12 cellular contexts compared by ENCODE assay signal in the genomic region with DNA sequence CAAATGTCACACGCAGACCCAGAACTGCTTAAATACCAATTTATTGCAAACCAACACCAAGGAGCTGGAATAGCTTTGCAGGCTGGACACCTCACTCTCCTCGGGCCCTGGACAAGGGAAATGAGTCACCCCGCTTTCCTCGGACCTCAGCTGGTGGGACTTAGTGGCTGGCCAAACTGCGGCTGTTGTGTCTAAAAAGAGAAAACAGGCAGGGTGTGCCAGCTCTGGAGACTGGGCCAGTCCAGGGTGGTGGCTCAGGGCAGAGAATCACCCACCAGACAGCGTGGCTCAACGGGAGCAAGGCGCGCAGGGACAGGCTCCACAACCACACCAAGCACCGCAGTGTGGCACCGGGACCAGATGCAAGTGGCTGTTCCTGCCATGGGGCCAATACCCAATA. TPM values are rescaled to one million over a fixed set of nuclear protein-coding genes. Genes with fewer than 3 reads are reported as not detected.
DNase-seq lines count a peak whose midpoint lies in the region; ATAC-seq, FAIRE-seq and TF ChIP-seq lines count a peak whose summit lies in the region.
"Had no signal": no experiment of that assay in that cellular context is flagged by ENCODE, and none has a peak within 500 bp of the region (broad histone marks: within the 10 kb centered on the region; RNA-seq: fewer than 3 reads in every experiment).

No MANE protein-coding gene starts in this region.

- DNase-seq in AG04449 (ENCODE audit: low read depth, low spot score) (peak; percentile 24), MG63 (peak; percentile 91), dedifferentiated amniotic fluid mesenchymal stem cell (ENCODE audit: extremely low spot score) (peak; percentile 23), medulla oblongata (ENCODE audit: extremely low spot score) (peak; percentile 44), GDM1 (lab: John Stamatoyannopoulos, UW) (no peak), NCI-H187 (lab: John Stamatoyannopoulos, UW) (no peak), HepG2 (ENCODE audit: low spot score) (no peak)
- DNase-seq: activated CD4-positive, alpha-beta T cell treated with anti-CD3 and anti-CD28 coated beads, Interleukin-2, amount 10 ng/mL, durations not matched to agents 24 days and 14 days; NCI-H1436 treated with DMSO at 0.1 percent for 48 hours; RPMI8226 had no signal

- no peak overlapping the region for H3K27ac ChIP-seq in HepG2 (ENCODE audit: extremely low read length, insufficient read depth, low read length)

- no peak for TF ChIP-seq EP300 in HepG2 (IDR thresholded peaks at IDR 0.05; ENCODE audit: low read depth in 2 of 2, low read length in 2 of 2)
- TF ChIP-seq EP300 in HepG2 (CRISPR knock-in tag; IDR thresholded peaks at IDR 0.05; ENCODE audit: borderline replicate concordance): no peak

- H2AFZ ChIP-seq in HepG2 (ENCODE audit: low read length): no peak overlapping the region

- BruUV-seq in HepG2 (replicated peaks; lab: Mats Ljungman, UMichigan): no TSS peak

- no peaks in the 10 kb centered on the region for H3K79me2 ChIP-seq in HepG2 (ENCODE audit: insufficient read depth, low read length)

- no peak for TF ChIP-seq CTCF in AG04449 (IDR thresholded peaks at IDR 0.05; ENCODE audit: insufficient read depth, low read length, missing control alignments)
- TF ChIP-seq CTCF in HepG2 (CRISPR knock-in tag; IDR thresholded peaks at IDR 0.05): no peak

- in situ Hi-C loops in HepG2 (cut with HindIII; ENCODE audit: extremely low pct_ligation_motif_present, low pct_unique_long_range_greater_than_20kb): no loop called here

- H4K20me1 ChIP-seq in HepG2 (ENCODE audit: insufficient read depth, low read length): no peaks in the 10 kb centered on the region

- H3K27me3 ChIP-seq in MG63 (no peaks in the 10 kb centered on the region), HepG2 (ENCODE audit: control insufficient read depth in 1 of 2, insufficient read depth in 2 of 2, low read length in 2 of 2) (no peaks in the 10 kb centered on the region)

- H3K4me3 ChIP-seq in AG04449 (ENCODE audit: low read depth, low read length) (no peak overlapping the region), MG63 (no peak overlapping the region), HepG2 (replicated peaks in 1 of 3; ENCODE audit: insufficient read depth in 1 of 3, low read depth in 2 of 3, low read length in 3 of 3) (no peak overlapping the region)
- H3K4me3 ChIP-seq: GM12878 had no signal

- POLR2A ChIA-PET in AG04449 (lab: Yijun Ruan, JAX) (no interaction called here), HepG2 (lab: Yijun Ruan, JAX) (no interaction called here)

- H3K9ac ChIP-seq in HepG2 (ENCODE audit: insufficient read depth, low read depth, low read length): no peak overlapping the region

- H3K36me3 ChIP-seq in MG63 (peaks cover 49% of the 10 kb centered on the region), HepG2 (replicated peaks in 1 of 2; ENCODE audit: control insufficient read depth in 1 of 2, insufficient read depth in 2 of 2, low read length in 2 of 2) (peaks cover 12 to 32% of the 10 kb centered on the region in 2 experiments; a peak in 4 of 5 replicates)

- H3K9me3 ChIP-seq in MG63 (no peaks in the 10 kb centered on the region), HepG2 (ENCODE audit: low read length) (no peaks in the 10 kb centered on the region)

- peaks cover 14% of the 10 kb centered on the region for H3K4me1 ChIP-seq in HepG2 (ENCODE audit: insufficient read depth, low read length)

- no peak overlapping the region for H3K4me2 ChIP-seq in HepG2 (ENCODE audit: low read depth, low read length)

- intact Hi-C loops in HepG2 (cut with micrococcal nuclease; ENCODE audit: unreplicated experiment): no loop called here

- WGBS in HepG2 (ENCODE audit: low lambda C conversion rate): 96% methylated on average over 9 of the region's 11 CpGs

- no peak for TF ChIP-seq POLR2A in HepG2 (IDR thresholded peaks at IDR 0.05; ENCODE audit: insufficient read depth in 1 of 2, low read depth in 2 of 2, low read length in 2 of 2)

- no peak for TF ChIP-seq RAD21 in HepG2 (CRISPR knock-in tag; IDR thresholded peaks at IDR 0.05)

- ATAC-seq in GM21515 (IDR thresholded peaks at IDR 0.05; ENCODE audit: unreplicated experiment): no peak
- ATAC-seq in HepG2: no peak
- ATAC-seq: GM12878 had no signal

- CTCF ChIA-PET in AG04449 (lab: Yijun Ruan, JAX) (interaction anchor here (1.2 kb wide), 1 partner anchor 143 kb away, joined by 5 read pairs; no protein-coding TSS in a partner anchor), HepG2 (lab: Yijun Ruan, JAX; ENCODE audit: low intra/inter-chr PET ratio, low total read pairs) (no interaction called here)

- no peak for FAIRE-seq in HepG2 (lab: Jason Lieb, UNC)
- FAIRE-seq: GM12878 had no signal

TF ChIP-seq in HepG2, 621 proteins besides CTCF, POLR2A, EP300 and RAD21 (continues in another document):
- TF ChIP-seq ZEB1 (IDR thresholded peaks at IDR 0.05; ENCODE audit: insufficient replicate concordance, low read depth) (no peak), SKI (IDR thresholded peaks at IDR 0.05; ENCODE audit: partially characterized antibody) (no peak), ZNF703 (CRISPR knock-in tag; IDR thresholded peaks at IDR 0.05; ENCODE audit: borderline replicate concordance) (no peak), AGO1 (IDR thresholded peaks at IDR 0.05; ENCODE audit: low read depth, low read length, poor library complexity, severe bottlenecking) (no peak), ZIK1 (CRISPR knock-in tag; IDR thresholded peaks at IDR 0.05; ENCODE audit: borderline replicate concordance, low read depth) (no peak), RFXANK (CRISPR knock-in tag; IDR thresholded peaks at IDR 0.05) (no peak)
- TF ChIP-seq, protein P1, sequence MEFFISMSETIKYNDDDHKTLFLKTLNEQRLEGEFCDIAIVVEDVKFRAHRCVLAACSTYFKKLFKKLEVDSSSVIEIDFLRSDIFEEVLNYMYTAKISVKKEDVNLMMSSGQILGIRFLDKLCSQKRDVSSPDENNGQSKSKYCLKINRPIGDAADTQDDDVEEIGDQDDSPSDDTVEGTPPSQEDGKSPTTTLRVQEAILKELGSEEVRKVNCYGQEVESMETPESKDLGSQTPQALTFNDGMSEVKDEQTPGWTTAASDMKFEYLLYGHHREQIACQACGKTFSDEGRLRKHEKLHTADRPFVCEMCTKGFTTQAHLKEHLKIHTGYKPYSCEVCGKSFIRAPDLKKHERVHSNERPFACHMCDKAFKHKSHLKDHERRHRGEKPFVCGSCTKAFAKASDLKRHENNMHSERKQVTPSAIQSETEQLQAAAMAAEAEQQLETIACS (CRISPR knock-in tag; IDR thresholded peaks at IDR 0.05): no peak
- TF ChIP-seq, protein P2, sequence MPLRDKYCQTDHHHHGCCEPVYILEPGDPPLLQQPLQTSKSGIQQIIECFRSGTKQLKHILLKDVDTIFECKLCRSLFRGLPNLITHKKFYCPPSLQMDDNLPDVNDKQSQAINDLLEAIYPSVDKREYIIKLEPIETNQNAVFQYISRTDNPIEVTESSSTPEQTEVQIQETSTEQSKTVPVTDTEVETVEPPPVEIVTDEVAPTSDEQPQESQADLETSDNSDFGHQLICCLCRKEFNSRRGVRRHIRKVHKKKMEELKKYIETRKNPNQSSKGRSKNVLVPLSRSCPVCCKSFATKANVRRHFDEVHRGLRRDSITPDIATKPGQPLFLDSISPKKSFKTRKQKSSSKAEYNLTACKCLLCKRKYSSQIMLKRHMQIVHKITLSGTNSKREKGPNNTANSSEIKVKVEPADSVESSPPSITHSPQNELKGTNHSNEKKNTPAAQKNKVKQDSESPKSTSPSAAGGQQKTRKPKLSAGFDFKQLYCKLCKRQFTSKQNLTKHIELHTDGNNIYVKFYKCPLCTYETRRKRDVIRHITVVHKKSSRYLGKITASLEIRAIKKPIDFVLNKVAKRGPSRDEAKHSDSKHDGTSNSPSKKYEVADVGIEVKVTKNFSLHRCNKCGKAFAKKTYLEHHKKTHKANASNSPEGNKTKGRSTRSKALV (CRISPR knock-in tag; IDR thresholded peaks at IDR 0.05): no peak
- TF ChIP-seq, protein P3, sequence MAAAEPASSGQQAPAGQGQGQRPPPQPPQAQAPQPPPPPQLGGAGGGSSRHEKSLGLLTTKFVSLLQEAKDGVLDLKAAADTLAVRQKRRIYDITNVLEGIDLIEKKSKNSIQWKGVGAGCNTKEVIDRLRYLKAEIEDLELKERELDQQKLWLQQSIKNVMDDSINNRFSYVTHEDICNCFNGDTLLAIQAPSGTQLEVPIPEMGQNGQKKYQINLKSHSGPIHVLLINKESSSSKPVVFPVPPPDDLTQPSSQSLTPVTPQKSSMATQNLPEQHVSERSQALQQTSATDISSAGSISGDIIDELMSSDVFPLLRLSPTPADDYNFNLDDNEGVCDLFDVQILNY (CRISPR knock-in tag; conservative IDR thresholded peaks at IDR 0.05): no peak

RNA-seq across cellular contexts. Expression of a gene that starts 58.2 kb away (rescaled TPM):
- total RNA-seq in MG63 (2014; rRNA removed; shearing (Covaris generic); ENCODE audit: low replicate concordance): 0.54 and 2.0 TPM in 2 replicates
- 0.13 and 0.27 TPM in 2 replicates for total RNA-seq in HepG2 (2016; rRNA removed; fragmentation: Illumina TruSeq; extraction: Trizol)
- total RNA-seq in HepG2 (2016; cell fraction: cytosol; rRNA removed; fragmentation: Illumina TruSeq; extraction: Trizol; ENCODE audit: low read depth): not detected in 2 replicates
- 0.06 and 0.19 TPM in 2 replicates for total RNA-seq in HepG2 (2016; cell fraction: insoluble cytoplasmic fraction; rRNA removed; fragmentation: Illumina TruSeq; extraction: Trizol)
- total RNA-seq in HepG2 (2016; cell fraction: membrane; rRNA removed; fragmentation: Illumina TruSeq; extraction: Trizol): 0.21 TPM in 1 of 2 replicates, not detected in the other
- total RNA-seq in HepG2 (2016; cell fraction: nucleus; rRNA removed; fragmentation: Illumina TruSeq; extraction: Trizol): 0.09 TPM in 1 of 2 replicates, not detected in the other
- polyA plus RNA-seq in HepG2 (2011; rRNA removed): 0.20 and 0.48 TPM in 2 replicates
- polyA plus RNA-seq in HepG2 (2011; cell fraction: cytosol; rRNA removed): 0.09 and 0.39 TPM in 2 replicates
- 0.10 and 0.19 TPM in 2 replicates for polyA plus RNA-seq in HepG2 (2011; cell fraction: nucleus; rRNA removed)
- 0.09 TPM in 1 of 2 replicates, not detected in the other for polyA plus RNA-seq in HepG2 (2012)
- polyA plus RNA-seq in HepG2 (2016; cell fraction: cytosol; fragmentation: Illumina TruSeq; extraction: Trizol; ENCODE audit: low read depth): 0.18 TPM in 1 of 2 replicates, not detected in the other
- polyA plus RNA-seq in HepG2 (2016; cell fraction: insoluble cytoplasmic fraction; fragmentation: Illumina TruSeq; extraction: Trizol; ENCODE audit: low read depth): 0.43 and 0.62 TPM in 2 replicates
- polyA plus RNA-seq in HepG2 (2016; cell fraction: membrane; fragmentation: Illumina TruSeq; extraction: Trizol; ENCODE audit: low read depth): 0.30 TPM in 1 of 2 replicates, not detected in the other
- not detected in 2 replicates for polyA plus RNA-seq in HepG2 (2016; cell fraction: nucleus; fragmentation: Illumina TruSeq; extraction: Trizol; ENCODE audit: insufficient read depth, low read depth)
- 0.04 and 0.56 TPM in 2 replicates for polyA minus RNA-seq in HepG2 (2011; rRNA and poly(A)+ RNA removed; ENCODE audit: low replicate concordance)
- polyA minus RNA-seq in HepG2 (2011; cell fraction: cytosol; rRNA and poly(A)+ RNA removed): not detected in 2 replicates
- not detected in 2 replicates for polyA minus RNA-seq in HepG2 (2011; cell fraction: nucleus; rRNA and poly(A)+ RNA removed)

Comparison
In these comparisons a context has a peak if more than half of its experiments do, and no peak if none do; other contexts are left out.
1. DNase-seq: peak in AG04449 (single experiment), MG63 (single experiment), dedifferentiated amniotic fluid mesenchymal stem cell (single experiment) and medulla oblongata (single experiment); none in GDM1 (single experiment), NCI-H187 (0 of 2) and HepG2 (single experiment).